8 cellular contexts compared by ENCODE assay signal in the genomic region with DNA sequence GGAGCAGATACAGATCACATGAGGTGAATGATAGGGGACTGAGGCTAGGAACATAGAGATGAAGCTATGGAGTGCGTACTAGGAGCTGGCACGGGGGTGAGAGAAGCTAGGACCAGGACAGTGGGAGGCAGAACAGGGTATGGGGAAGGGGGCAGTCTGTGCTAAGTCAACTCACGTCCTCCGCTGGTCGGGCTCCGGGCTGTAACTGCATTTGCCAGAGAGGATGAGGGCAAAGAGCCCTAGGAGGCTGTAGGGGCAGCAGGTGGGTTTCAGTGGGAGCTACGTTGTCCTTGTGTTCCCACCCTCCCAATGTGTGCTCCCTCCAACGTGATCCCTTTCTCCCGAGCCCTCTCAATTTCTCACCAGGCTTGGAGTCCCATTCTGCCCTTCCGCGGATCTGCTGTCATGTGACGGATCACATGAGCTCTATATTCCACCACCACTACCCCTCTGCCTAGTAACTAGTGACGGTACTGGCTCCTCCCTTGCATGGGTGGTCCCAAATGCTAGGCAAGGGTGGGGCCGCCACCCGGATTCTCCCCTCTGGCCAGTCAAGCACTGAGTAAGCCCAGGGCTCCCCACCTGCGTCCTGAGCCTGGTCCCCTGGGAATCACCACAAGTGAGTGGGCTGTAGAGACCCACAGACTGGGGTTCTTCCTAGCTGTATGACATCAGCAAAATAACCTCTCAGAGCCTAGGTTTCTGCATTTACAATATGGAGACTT. TPM values are rescaled to one million over a fixed set of nuclear protein-coding genes. Genes with fewer than 3 reads are reported as not detected.
DNase-seq lines count a peak whose midpoint lies in the region; ATAC-seq and TF ChIP-seq lines count a peak whose summit lies in the region.

A gene (minus strand): TSS at position 402 of the 725 bp plus-strand sequence. CDS start 22 bp downstream, at position 380.

- no peaks in the 10 kb centered on the region for H3K27me3 ChIP-seq in H7 (ENCODE audit: control insufficient read depth, insufficient read depth, low read length)
- no peaks in the 10 kb centered on the region for H3K27me3 ChIP-seq in Loucy (ENCODE audit: insufficient read depth, low read length, poor library complexity, severe bottlenecking)
- no peaks in the 10 kb centered on the region for H3K27me3 ChIP-seq in RWPE2 (ENCODE audit: insufficient read depth, poor library complexity, severe bottlenecking)

- H3K36me3 ChIP-seq in H7 (replicated peaks; ENCODE audit: control insufficient read depth, insufficient read depth, low read length) (peaks cover 2% of the 10 kb centered on the region), Loucy (ENCODE audit: insufficient read depth, low read length) (no peaks in the 10 kb centered on the region), RWPE2 (ENCODE audit: low read depth) (no peaks in the 10 kb centered on the region)

- DNase-seq in ELR (ENCODE audit: low read depth) (peak; percentile 97), H7 (peak; percentile 98), RWPE2 (ENCODE audit: low spot score) (peak; percentile 84), fibroblast of pulmonary artery (ENCODE audit: low read depth) (peak; percentile 97)
- DNase-seq in activated T-helper 2 cell treated with anti-CD3 and anti-CD28 coated beads, Interferon-gamma antibody, Interleukin-2, Interleukin-4, amounts not matched to agents 10 μg/mL and 5 μg/mL and 100 μg/mL, durations not matched to agents 14 hours and 24 hours and 36 hours (ENCODE audit: low spot score): peak; percentile 87
- peak; percentile 93 for DNase-seq in natural killer cell treated with Interleukin-12 subunit alpha and Interleukin-12 subunit beta and Interleukin-15 and Interleukin-18, amount 100 ng/mL, for 72 hours (ENCODE audit: low spot score)
- peak; percentile 92 for DNase-seq in stimulated activated naive CD8-positive, alpha-beta T cell treated with anti-CD3 and anti-CD28 coated beads, Interleukin-15, Interleukin-2, amounts not matched to agents 100 U/mL and 50 U/mL, for 24 hours

- peaks cover 18% of the 10 kb centered on the region for H3K36me3 Mint-ChIP-seq in activated T-helper 2 cell treated with anti-CD3 and anti-CD28 coated beads, Interferon-gamma antibody, Interleukin-2, Interleukin-4, amounts not matched to agents 10 μg/mL and 5 μg/mL and 100 μg/mL, durations not matched to agents 14 hours and 24 hours and 36 hours (ENCODE audit: low read depth)
- peaks cover 10% of the 10 kb centered on the region for H3K36me3 Mint-ChIP-seq in natural killer cell treated with Interleukin-12 subunit alpha and Interleukin-12 subunit beta and Interleukin-15 and Interleukin-18, amount 100 ng/mL, for 72 hours

- peak within 1 kb of the TSS; percentile 93 for H3K4me3 ChIP-seq in H7 (ENCODE audit: insufficient read depth, low read depth, low read length)
- H3K4me3 ChIP-seq in Loucy (ENCODE audit: low read length, poor library complexity, severe bottlenecking): peak within 1 kb of the TSS; percentile 85
- peak within 1 kb of the TSS; percentile 60 for H3K4me3 ChIP-seq in RWPE2 (ENCODE audit: severe bottlenecking)
- H3K4me3 ChIP-seq in fibroblast of pulmonary artery (replicated peaks; ENCODE audit: low read depth, low read length): peak within 1 kb of the TSS; percentile 85

- H3K27ac Mint-ChIP-seq in activated T-helper 2 cell treated with anti-CD3 and anti-CD28 coated beads, Interferon-gamma antibody, Interleukin-2, Interleukin-4, amounts not matched to agents 10 μg/mL and 5 μg/mL and 100 μg/mL, durations not matched to agents 14 hours and 24 hours and 36 hours: no peak within 1 kb of the TSS
- no peak within 1 kb of the TSS for H3K27ac Mint-ChIP-seq in natural killer cell treated with Interleukin-12 subunit alpha and Interleukin-12 subunit beta and Interleukin-15 and Interleukin-18, amount 100 ng/mL, for 72 hours

- ATAC-seq in RWPE2 (ENCODE audit: low read depth): peak; percentile 94
- ATAC-seq in natural killer cell treated with Interleukin-12 subunit alpha and Interleukin-12 subunit beta and Interleukin-15 and Interleukin-18, amount 100 ng/mL, for 72 hours: peak; percentile 96 to 98
- peak; percentile 98 for ATAC-seq in stimulated activated naive CD8-positive, alpha-beta T cell treated with anti-CD3 and anti-CD28 coated beads, Interleukin-15, Interleukin-2, amounts not matched to agents 100 U/mL and 50 U/mL, for 24 hours

- H3K9me2 ChIP-seq in Loucy (replicated peaks; ENCODE audit: low read depth, low read length): no peaks in the 10 kb centered on the region

- H3K79me2 ChIP-seq in Loucy (ENCODE audit: insufficient read depth, low read length): peaks cover 6% of the 10 kb centered on the region; the same call in 1 of the 2 replicates

- no peaks in the 10 kb centered on the region for H3F3A ChIP-seq in Loucy (ENCODE audit: low read depth)

- H3K9me3 Mint-ChIP-seq in activated T-helper 2 cell treated with anti-CD3 and anti-CD28 coated beads, Interferon-gamma antibody, Interleukin-2, Interleukin-4, amounts not matched to agents 10 μg/mL and 5 μg/mL and 100 μg/mL, durations not matched to agents 14 hours and 24 hours and 36 hours: no peaks in the 10 kb centered on the region
- H3K9me3 Mint-ChIP-seq in natural killer cell treated with Interleukin-12 subunit alpha and Interleukin-12 subunit beta and Interleukin-15 and Interleukin-18, amount 100 ng/mL, for 72 hours: no peaks in the 10 kb centered on the region

- H3K4me2 ChIP-seq in Loucy (ENCODE audit: low read depth, low read length, poor library complexity, severe bottlenecking): peak within 1 kb of the TSS; percentile 92

- no peak within 1 kb of the TSS for H3K4me3 Mint-ChIP-seq in activated T-helper 2 cell treated with anti-CD3 and anti-CD28 coated beads, Interferon-gamma antibody, Interleukin-2, Interleukin-4, amounts not matched to agents 10 μg/mL and 5 μg/mL and 100 μg/mL, durations not matched to agents 14 hours and 24 hours and 36 hours (ENCODE audit: low read depth)
- H3K4me3 Mint-ChIP-seq in natural killer cell treated with Interleukin-12 subunit alpha and Interleukin-12 subunit beta and Interleukin-15 and Interleukin-18, amount 100 ng/mL, for 72 hours: no peak within 1 kb of the TSS

- H3K4me1 Mint-ChIP-seq in activated T-helper 2 cell treated with anti-CD3 and anti-CD28 coated beads, Interferon-gamma antibody, Interleukin-2, Interleukin-4, amounts not matched to agents 10 μg/mL and 5 μg/mL and 100 μg/mL, durations not matched to agents 14 hours and 24 hours and 36 hours (ENCODE audit: low read depth): peaks cover 6% of the 10 kb centered on the region
- H3K4me1 Mint-ChIP-seq in natural killer cell treated with Interleukin-12 subunit alpha and Interleukin-12 subunit beta and Interleukin-15 and Interleukin-18, amount 100 ng/mL, for 72 hours (ENCODE audit: low read depth in 2 of 2): peaks cover 14 to 15% of the 10 kb centered on the region in 2 donors

- H3K27ac ChIP-seq in RWPE2 (ENCODE audit: poor library complexity, severe bottlenecking): peak within 1 kb of the TSS; percentile 30

- no peaks in the 10 kb centered on the region for H4K20me1 ChIP-seq in Loucy (ENCODE audit: insufficient read depth, low read length, poor library complexity, severe bottlenecking)

- intact Hi-C loops in activated T-helper 2 cell treated with anti-CD3 and anti-CD28 coated beads, Interferon-gamma antibody, Interleukin-2, Interleukin-4, amounts not matched to agents 10 μg/mL and 5 μg/mL and 100 μg/mL, durations not matched to agents 14 hours and 24 hours and 36 hours (cut with micrococcal nuclease): loop anchor here (1.0 to 10.0 kb wide), 4 partner anchors 14 to 384 kb away; a partner anchor contains a TSS

- H2AFZ ChIP-seq in Loucy (ENCODE audit: low read length): peak within 1 kb of the TSS; percentile 68

- H3K9ac ChIP-seq in Loucy (ENCODE audit: low read depth, low read length, poor library complexity, severe bottlenecking): peak within 1 kb of the TSS; percentile 63

- H3K9me3 ChIP-seq in Loucy (ENCODE audit: insufficient read depth, low read depth, low read length) (no peaks in the 10 kb centered on the region), RWPE2 (ENCODE audit: severe bottlenecking) (no peaks in the 10 kb centered on the region)

- H3K4me1 ChIP-seq in Loucy (ENCODE audit: insufficient read depth, low read length, poor library complexity, severe bottlenecking) (peaks cover 18% of the 10 kb centered on the region), RWPE2 (ENCODE audit: insufficient read depth, poor library complexity, severe bottlenecking) (peaks cover 4% of the 10 kb centered on the region)

- TF ChIP-seq CTCF in Loucy (conservative IDR thresholded peaks at IDR 0.05; ENCODE audit: low read length) (no peak), RWPE2 (IDR thresholded peaks at IDR 0.05; ENCODE audit: poor library complexity, severe bottlenecking) (no peak), fibroblast of pulmonary artery (IDR thresholded peaks at IDR 0.05; ENCODE audit: low read length, missing control alignments) (no peak)

- no peaks in the 10 kb centered on the region for H3K27me3 Mint-ChIP-seq in activated T-helper 2 cell treated with anti-CD3 and anti-CD28 coated beads, Interferon-gamma antibody, Interleukin-2, Interleukin-4, amounts not matched to agents 10 μg/mL and 5 μg/mL and 100 μg/mL, durations not matched to agents 14 hours and 24 hours and 36 hours (ENCODE audit: low read depth)
- H3K27me3 Mint-ChIP-seq in natural killer cell treated with Interleukin-12 subunit alpha and Interleukin-12 subunit beta and Interleukin-15 and Interleukin-18, amount 100 ng/mL, for 72 hours: no peaks in the 10 kb centered on the region

RNA-seq across cellular contexts. Expression of the gene that starts here (rescaled TPM):
- total RNA-seq in H7 (2014; rRNA removed; shearing (Covaris generic)): 13.9 and 17.1 TPM in 2 replicates
- total RNA-seq in activated T-helper 2 cell treated with anti-CD3 and anti-CD28 coated beads, Interferon-gamma antibody, Interleukin-2, Interleukin-4, amounts not matched to agents 10 μg/mL and 5 μg/mL and 100 μg/mL, durations not matched to agents 14 hours and 24 hours and 36 hours: 36.2 and 39.1 TPM in 2 replicates
- 10 to 100 TPM; 48.6 to 92.4 TPM for total RNA-seq in natural killer cell treated with Interleukin-12 subunit alpha and Interleukin-12 subunit beta and Interleukin-15 and Interleukin-18, amount 100 ng/mL, for 72 hours

Comparison
In these comparisons a context has a peak if more than half of its experiments do, and no peak if none do; other contexts are left out.
1. Peak in every context shown above with its lines: DNase-seq, ATAC-seq, H3K4me3 ChIP-seq and H3K27ac ChIP-seq.